ENCODE assay signal across 6 cellular contexts in genomic region chr4:36494016-36494415, GRCh38.
"Had no signal": no experiment of that assay in that cellular context is flagged by ENCODE, and none has a peak within 500 bp of the region (broad histone marks: within the 10 kb centered on the region; RNA-seq: fewer than 3 reads in every experiment).

No MANE protein-coding gene starts in this region.

- ATAC-seq: GM23338, K562 had no signal

- H3K27ac Mint-ChIP-seq: GM23338, H9 had no signal

- H3K4me2 ChIP-seq: GM23338 had no signal

- H3K4me3 ChIP-seq: GM23338, K562 had no signal

- H3K9me3 Mint-ChIP-seq: GM23338, H9 had no signal

- H3K4me3 Mint-ChIP-seq: GM23338, H9 had no signal

- DNase-seq: H9, HCEC 1CT, IMR-90, KG1 had no signal

- H2AFZ ChIP-seq: GM23338 had no signal
